In the genomic region with DNA sequence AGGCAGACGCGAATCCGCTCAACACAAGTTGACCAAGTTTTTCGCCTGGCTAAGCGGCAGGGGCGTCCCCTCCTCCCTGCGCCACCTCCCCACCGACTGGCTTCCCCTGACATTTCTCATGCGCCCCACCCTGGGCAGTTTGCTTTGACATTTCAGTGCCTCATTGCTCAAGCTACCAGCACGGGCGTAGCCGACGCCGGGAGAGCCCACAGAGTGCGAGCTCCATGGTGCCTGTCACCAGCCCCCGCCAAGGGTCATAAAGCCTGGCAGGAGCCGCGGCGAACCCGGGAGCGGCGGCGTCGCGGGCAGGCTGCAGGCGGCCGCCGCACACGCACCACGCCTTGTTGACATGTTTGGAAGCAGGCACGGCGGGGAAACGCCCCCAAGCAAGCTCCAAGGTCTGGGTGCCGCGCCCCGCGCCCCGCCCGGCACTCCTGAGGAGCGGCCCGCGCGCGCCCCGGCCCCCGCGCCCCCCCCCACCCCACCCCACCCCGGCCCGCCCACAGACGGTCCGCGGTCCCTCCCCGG, we compare ENCODE assay signal across 8 cellular contexts. TPM values are rescaled to one million over a fixed set of nuclear protein-coding genes. Genes with fewer than 3 reads are reported as not detected.
A peak's percentile ranks its signal among the peaks of the same experiment; 100 is the strongest.
DNase-seq lines count a peak whose midpoint lies in the region; ATAC-seq and TF ChIP-seq lines count a peak whose summit lies in the region.

No MANE protein-coding gene starts in this region.

- H3K36me3 Mint-ChIP-seq in activated CD4-positive, alpha-beta memory T cell treated with anti-CD3 and anti-CD28 coated beads, Interleukin-2, amount 10 ng/mL, durations not matched to agents 7 days and 5 days (ENCODE audit: low read depth) = peaks cover 30% of the 10 kb centered on the region

- H3K4me1 ChIP-seq in ectodermal cell (ENCODE audit: control insufficient read depth, insufficient read depth, low read length) = peaks cover 4% of the 10 kb centered on the region

- TF ChIP-seq CTCF in AG04450 (IDR thresholded peaks at IDR 0.05; ENCODE audit: low read depth, low read length) = no peak

- H3K27me3 Mint-ChIP-seq in activated CD4-positive, alpha-beta memory T cell treated with anti-CD3 and anti-CD28 coated beads, Interleukin-2, amount 10 ng/mL, durations not matched to agents 7 days and 5 days = peaks cover 2% of the 10 kb centered on the region

- CTCF ChIA-PET in AG04450 (lab: Charles Lee) = interaction anchor here (0.6 to 2.9 kb wide), 3 partner anchors 452 to 1392 kb away, joined by 3 to 14 read pairs (median 3); no protein-coding TSS in a partner anchor
- CTCF ChIA-PET in activated CD4-positive, alpha-beta memory T cell treated with anti-CD3 and anti-CD28 coated beads, Interleukin-2, amount 10 ng/mL, durations not matched to agents 7 days and 5 days (lab: Charles Lee) = interaction anchor here (0.8 to 4.1 kb wide), 6 partner anchors 9 to 452 kb away, joined by 3 to 28 read pairs (median 8); a partner anchor contains a TSS

- POLR2A ChIA-PET in AG04450 (lab: Yijun Ruan, JAX) = interaction anchor here (0.5 to 1.6 kb wide), 4 partner anchors 10 to 299 kb away, joined by 3 to 4 read pairs (median 4); no protein-coding TSS in a partner anchor
- POLR2A ChIA-PET in activated CD4-positive, alpha-beta memory T cell treated with anti-CD3 and anti-CD28 coated beads, Interleukin-2, amount 10 ng/mL, durations not matched to agents 7 days and 5 days (lab: Charles Lee) = interaction anchor here (1.0 to 4.8 kb wide), 22 partner anchors 9 to 452 kb away, joined by 3 to 162 read pairs (median 8); a partner anchor contains a TSS

- H3K36me3 ChIP-seq in ectodermal cell (ENCODE audit: control insufficient read depth, insufficient read depth, low read length) = no peaks in the 10 kb centered on the region

- H3K27ac ChIP-seq in AG04450 (ENCODE audit: low read depth, low read length) = no peak overlapping the region
- no peak overlapping the region for H3K27ac ChIP-seq in ectodermal cell (ENCODE audit: insufficient read depth, low read depth, low read length, poor library complexity, severe bottlenecking)

- H3K9me3 ChIP-seq in AG04450 (ENCODE audit: control insufficient read depth, insufficient read depth, low read length) (no peaks in the 10 kb centered on the region), ectodermal cell (ENCODE audit: control insufficient read depth, low read length) (no peaks in the 10 kb centered on the region)

- no peaks in the 10 kb centered on the region for H3K9me3 Mint-ChIP-seq in activated CD4-positive, alpha-beta memory T cell treated with anti-CD3 and anti-CD28 coated beads, Interleukin-2, amount 10 ng/mL, durations not matched to agents 7 days and 5 days

- WGBS in ectodermal cell, 2 experiments = 0 to 1% methylated on average over 36 to 44 of the region's 53 CpGs

- peak overlapping the region; percentile 94 for H3K27ac Mint-ChIP-seq in activated CD4-positive, alpha-beta memory T cell treated with anti-CD3 and anti-CD28 coated beads, Interleukin-2, amount 10 ng/mL, durations not matched to agents 7 days and 5 days

- H3K4me3 ChIP-seq in AG04450 (ENCODE audit: low read depth, low read length) (peak overlapping the region; percentile 88), ectodermal cell (ENCODE audit: insufficient read depth, low read depth, low read length) (peak overlapping the region; percentile 88)

- DNase-seq in AG04450 (ENCODE audit: low read depth, low spot score) (no peak), NCI-H526 treated with DMSO at 0.1 percent for 48 hours (lab: John Stamatoyannopoulos, UW) (peak; percentile 77), medulla oblongata (ENCODE audit: extremely low spot score) (peak; percentile 73)
- DNase-seq in activated CD4-positive, alpha-beta memory T cell treated with anti-CD3 and anti-CD28 coated beads, Interleukin-2, amount 10 ng/mL, durations not matched to agents 7 days and 5 days = peak; percentile 87
- peak; percentile 40 for DNase-seq in stimulated activated CD8-positive, alpha-beta memory T cell treated with anti-CD3 and anti-CD28 coated beads, Interleukin-12 subunit alpha, Interleukin-12 subunit beta, amount 100 ng/mL, for 24 hours (ENCODE audit: extremely low read depth)

- H3K4me1 Mint-ChIP-seq in activated CD4-positive, alpha-beta memory T cell treated with anti-CD3 and anti-CD28 coated beads, Interleukin-2, amount 10 ng/mL, durations not matched to agents 7 days and 5 days = peaks cover 53% of the 10 kb centered on the region

- H3K27me3 ChIP-seq in AG04450 (ENCODE audit: control insufficient read depth, insufficient read depth, low read length) = no peaks in the 10 kb centered on the region
- H3K27me3 ChIP-seq in ectodermal cell (ENCODE audit: control insufficient read depth, insufficient read depth, low read length, poor library complexity, severe bottlenecking) = no peaks in the 10 kb centered on the region

- peak overlapping the region; percentile 95 for H3K4me3 Mint-ChIP-seq in activated CD4-positive, alpha-beta memory T cell treated with anti-CD3 and anti-CD28 coated beads, Interleukin-2, amount 10 ng/mL, durations not matched to agents 7 days and 5 days

- ATAC-seq in GM18868 (IDR thresholded peaks at IDR 0.05; ENCODE audit: unreplicated experiment) (peak; percentile 57), HG03108 (IDR thresholded peaks at IDR 0.05; ENCODE audit: unreplicated experiment) (peak; percentile 50)

RNA-seq across cellular contexts. Expression of a gene that starts 0.6 kb away (rescaled TPM):
- polyA plus RNA-seq in AG04450 (2011; rRNA removed) = 29.0 and 38.0 TPM in 2 replicates
- 19.2 and 36.5 TPM in 2 replicates for polyA minus RNA-seq in AG04450 (2011; rRNA and poly(A)+ RNA removed)
- 10 to 100 TPM; 38.6 to 43.3 TPM for total RNA-seq in activated CD4-positive, alpha-beta memory T cell treated with anti-CD3 and anti-CD28 coated beads, Interleukin-2, amount 10 ng/mL, durations not matched to agents 7 days and 5 days
- polyA plus RNA-seq in ectodermal cell (2013, experiment 1 of 4) = 18.9 TPM
- polyA plus RNA-seq in ectodermal cell (2013, experiment 2 of 4) = 16.9 TPM
- 18.4 TPM for polyA plus RNA-seq in ectodermal cell (2013, experiment 3 of 4)
- polyA plus RNA-seq in ectodermal cell (2013, experiment 4 of 4) = 18.7 TPM

RNA-seq across cellular contexts. Expression of a gene that starts 34.4 kb away (rescaled TPM):
- 28.7 and 38.6 TPM in 2 replicates for polyA plus RNA-seq in AG04450 (2011; rRNA removed)
- polyA minus RNA-seq in AG04450 (2011; rRNA and poly(A)+ RNA removed) = 9.1 and 16.1 TPM in 2 replicates
- total RNA-seq in activated CD4-positive, alpha-beta memory T cell treated with anti-CD3 and anti-CD28 coated beads, Interleukin-2, amount 10 ng/mL, durations not matched to agents 7 days and 5 days = 10 to 100 TPM; 13.0 to 15.6 TPM
- polyA plus RNA-seq in ectodermal cell (2013, experiment 1 of 4) = 17.1 TPM
- 16.6 TPM for polyA plus RNA-seq in ectodermal cell (2013, experiment 2 of 4)
- polyA plus RNA-seq in ectodermal cell (2013, experiment 3 of 4) = 16.3 TPM
- polyA plus RNA-seq in ectodermal cell (2013, experiment 4 of 4) = 17.4 TPM
